Comparison of ENCODE assay signal across 17 cellular contexts in genomic region chr12:2397356-2398045, GRCh38.
DNase-seq lines count a peak whose midpoint lies in the region; ATAC-seq, FAIRE-seq and TF ChIP-seq lines count a peak whose summit lies in the region.
"Had no signal": no experiment of that assay in that cellular context is flagged by ENCODE, and none has a peak within 500 bp of the region (broad histone marks: within the 10 kb centered on the region; RNA-seq: fewer than 3 reads in every experiment).

No MANE protein-coding gene starts in this region.

- no peaks in the 10 kb centered on the region for H3K36me3 ChIP-seq in SJSA1
- H3K36me3 ChIP-seq in CD8-positive, alpha-beta memory T cell (ENCODE audit: insufficient read depth, low read length) = no peaks in the 10 kb centered on the region
- H3K36me3 ChIP-seq: ovary had no signal

- TF ChIP-seq CTCF in coronary artery (IDR thresholded peaks at IDR 0.05) = no peak

- peak; percentile 88 for FAIRE-seq in urothelium cell line (lab: Jason Lieb, UNC)
- FAIRE-seq: endometrium, GM12878 had no signal

- DNase-seq in left ventricle myocardium superior = no peak
- no peak for DNase-seq in Right ventricle myocardium superior
- DNase-seq in SJSA1 (ENCODE audit: low read depth in 1 of 2, low spot score in 2 of 2) = peak; percentile 38 to 57
- peak; percentile 17 for DNase-seq in mucosa of gallbladder (ENCODE audit: low spot score)
- DNase-seq in urothelium cell line (ENCODE audit: low spot score) = peak; percentile 71
- no peak for DNase-seq in CD8-positive, alpha-beta memory T cell
- DNase-seq in coronary artery (ENCODE audit: low spot score) = no peak
- DNase-seq: activated CD8-positive, alpha-beta T cell treated with anti-CD3 and anti-CD28 coated beads for 36 hours; GOT3; NCI-H1417 treated with DMSO at 0.1 percent for 48 hours; stimulated activated CD4-positive, alpha-beta T cell treated with anti-CD3 and anti-CD28 coated beads, Interleukin-12 subunit alpha, Interleukin-12 subunit beta, amount 100 ng/mL, for 4 hours; stimulated activated naive B cell treated with anti-CD40 and anti-IgM and Interleukin-4, amounts not matched to agents 10 μg/mL and 1 μg/mL and 100 μg/mL, for 72 hours had no signal

- H3K27me3 ChIP-seq in SJSA1 (replicated peaks) = no peaks in the 10 kb centered on the region
- H3K27me3 ChIP-seq in CD8-positive, alpha-beta memory T cell (ENCODE audit: insufficient read depth, low read length, poor library complexity, severe bottlenecking) = no peaks in the 10 kb centered on the region
- H3K27me3 ChIP-seq: ovary had no signal

- CTCF ChIA-PET in CD8-positive, alpha-beta memory T cell (lab: Charles Lee) = no interaction called here

- no peaks in the 10 kb centered on the region for H3K9me3 ChIP-seq in SJSA1 (replicated peaks)
- H3K9me3 ChIP-seq in CD8-positive, alpha-beta memory T cell (ENCODE audit: low read length) = no peaks in the 10 kb centered on the region
- H3K9me3 ChIP-seq: ovary had no signal

- POLR2A ChIA-PET in CD8-positive, alpha-beta memory T cell (lab: Charles Lee) = no interaction called here

- no peaks in the 10 kb centered on the region for H3K36me3 Mint-ChIP-seq in CD8-positive, alpha-beta memory T cell
- H3K36me3 Mint-ChIP-seq: stimulated activated naive B cell treated with anti-CD40 and anti-IgM and Interleukin-4, amounts not matched to agents 10 μg/mL and 1 μg/mL and 100 μg/mL, for 72 hours had no signal

- no peaks in the 10 kb centered on the region for H3K9me3 Mint-ChIP-seq in CD8-positive, alpha-beta memory T cell
- H3K9me3 Mint-ChIP-seq: activated CD8-positive, alpha-beta T cell treated with anti-CD3 and anti-CD28 coated beads for 36 hours; stimulated activated naive B cell treated with anti-CD40 and anti-IgM and Interleukin-4, amounts not matched to agents 10 μg/mL and 1 μg/mL and 100 μg/mL, for 72 hours had no signal

- H3K4me1 Mint-ChIP-seq in CD8-positive, alpha-beta memory T cell = no peaks in the 10 kb centered on the region
- H3K4me1 Mint-ChIP-seq: stimulated activated naive B cell treated with anti-CD40 and anti-IgM and Interleukin-4, amounts not matched to agents 10 μg/mL and 1 μg/mL and 100 μg/mL, for 72 hours had no signal

- H3K4me3 ChIP-seq in SJSA1 = no peak overlapping the region
- no peak overlapping the region for H3K4me3 ChIP-seq in CD8-positive, alpha-beta memory T cell (ENCODE audit: low read length)
- H3K4me3 ChIP-seq in coronary artery = no peak overlapping the region
- H3K4me3 ChIP-seq: GM12878, ovary had no signal

- peaks cover 2 to 10% of the 10 kb centered on the region in 2 donors for H3K27me3 Mint-ChIP-seq in CD8-positive, alpha-beta memory T cell
- H3K27me3 Mint-ChIP-seq: activated CD8-positive, alpha-beta T cell treated with anti-CD3 and anti-CD28 coated beads for 36 hours; stimulated activated naive B cell treated with anti-CD40 and anti-IgM and Interleukin-4, amounts not matched to agents 10 μg/mL and 1 μg/mL and 100 μg/mL, for 72 hours had no signal

- H3K4me1 ChIP-seq in SJSA1 (replicated peaks) = peaks cover 10% of the 10 kb centered on the region
- H3K4me1 ChIP-seq in CD8-positive, alpha-beta memory T cell (ENCODE audit: insufficient read depth, low read length) = no peaks in the 10 kb centered on the region

- no peak overlapping the region for H3K27ac Mint-ChIP-seq in CD8-positive, alpha-beta memory T cell
- H3K27ac Mint-ChIP-seq: activated CD8-positive, alpha-beta T cell treated with anti-CD3 and anti-CD28 coated beads for 36 hours; stimulated activated naive B cell treated with anti-CD40 and anti-IgM and Interleukin-4, amounts not matched to agents 10 μg/mL and 1 μg/mL and 100 μg/mL, for 72 hours had no signal

- H3K27ac ChIP-seq in SJSA1 (no peak overlapping the region), coronary artery (peak overlapping the region in 1 of 2 donors; percentile 75)
- H3K27ac ChIP-seq in CD8-positive, alpha-beta memory T cell (ENCODE audit: low read depth, low read length) = no peak overlapping the region
- H3K27ac ChIP-seq: KMS-11, ovary had no signal

- intact Hi-C loops in left ventricle myocardium superior (cut with micrococcal nuclease) (no loop called here), Right ventricle myocardium superior (cut with DNase I) (no loop called here)

- ATAC-seq in left ventricle myocardium superior (peak; percentile 13), Right ventricle myocardium superior (ENCODE audit: poor library complexity) (no peak), GM21786 (IDR thresholded peaks at IDR 0.05; ENCODE audit: unreplicated experiment) (no peak)
- ATAC-seq: activated CD8-positive, alpha-beta T cell treated with anti-CD3 and anti-CD28 coated beads for 36 hours; GM12878; stimulated activated naive B cell treated with anti-CD40 and anti-IgM and Interleukin-4, amounts not matched to agents 10 μg/mL and 1 μg/mL and 100 μg/mL, for 72 hours had no signal

- H3K4me3 Mint-ChIP-seq in CD8-positive, alpha-beta memory T cell = no peak overlapping the region
- H3K4me3 Mint-ChIP-seq: activated CD8-positive, alpha-beta T cell treated with anti-CD3 and anti-CD28 coated beads for 36 hours; stimulated activated naive B cell treated with anti-CD40 and anti-IgM and Interleukin-4, amounts not matched to agents 10 μg/mL and 1 μg/mL and 100 μg/mL, for 72 hours had no signal

Comparison
In these comparisons a context has a peak if more than half of its experiments do, and no peak if none do; other contexts are left out.
1. DNase-seq: peak in SJSA1 (2 of 2), mucosa of gallbladder (single experiment) and urothelium cell line (single experiment); none in left ventricle myocardium superior (single experiment), Right ventricle myocardium superior (single experiment), CD8-positive, alpha-beta memory T cell (0 of 5) and coronary artery (single experiment).